9 cellular contexts compared by ENCODE assay signal in the genomic region with DNA sequence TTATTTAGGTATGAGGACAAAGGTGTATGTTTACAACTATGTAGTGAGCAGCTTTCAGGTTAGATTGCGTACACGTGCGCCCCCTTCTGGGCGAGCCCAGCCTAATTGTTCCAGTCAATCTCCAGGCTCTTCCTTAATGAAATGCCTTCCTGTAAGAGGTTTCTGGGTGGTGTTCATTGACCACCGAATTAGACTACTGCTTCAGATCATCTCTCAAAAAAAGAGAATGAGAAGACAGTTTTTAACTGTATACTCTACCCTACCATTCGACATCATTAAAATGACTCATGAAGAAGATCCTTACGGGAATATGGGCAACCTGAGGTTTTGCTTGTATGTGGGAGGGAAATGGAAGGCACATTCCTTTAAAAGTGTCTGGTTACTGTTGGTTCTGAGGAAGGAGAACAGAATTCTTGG. TPM values are rescaled to one million over a fixed set of nuclear protein-coding genes. Genes with fewer than 3 reads are reported as not detected.
DNase-seq lines count a peak whose midpoint lies in the region; ATAC-seq, FAIRE-seq and TF ChIP-seq lines count a peak whose summit lies in the region.
"Had no signal": no experiment of that assay in that cellular context is flagged by ENCODE, and none has a peak within 500 bp of the region (broad histone marks: within the 10 kb centered on the region; RNA-seq: fewer than 3 reads in every experiment).

No MANE protein-coding gene starts in this region.

- no peaks in the 10 kb centered on the region for H3K9me3 Mint-ChIP-seq in Caco-2 (ENCODE audit: unreplicated experiment)
- peaks cover 7% of the 10 kb centered on the region for H3K9me3 Mint-ChIP-seq in astrocyte (ENCODE audit: unreplicated experiment)
- H3K9me3 Mint-ChIP-seq in immature natural killer cell = peaks cover 0 to 4% (median 0%) of the 10 kb centered on the region in 6 donors
- H3K9me3 Mint-ChIP-seq: T-helper 1 cell treated with Interleukin-12 subunit alpha and Interleukin-12 subunit beta and Interleukin-4 antibody, amounts not matched to agents 30 μg/mL and 1 μg/mL, for 36 hours had no signal

- H3K36me3 Mint-ChIP-seq in Caco-2 (ENCODE audit: insufficient read depth, unreplicated experiment) = no peaks in the 10 kb centered on the region
- H3K36me3 Mint-ChIP-seq in astrocyte (ENCODE audit: low read depth, unreplicated experiment) = peaks cover 12% of the 10 kb centered on the region
- no peaks in the 10 kb centered on the region for H3K36me3 Mint-ChIP-seq in immature natural killer cell

- BruUV-seq in Caco-2 (replicated peaks; lab: Mats Ljungman, UMichigan) = no TSS peak

- H3K4me1 Mint-ChIP-seq in Caco-2 (ENCODE audit: low read depth, unreplicated experiment) (peaks cover 6% of the 10 kb centered on the region), astrocyte (ENCODE audit: low read depth, unreplicated experiment) (peaks cover 9% of the 10 kb centered on the region), immature natural killer cell (no peaks in the 10 kb centered on the region)

- H3K27ac Mint-ChIP-seq in Caco-2 (ENCODE audit: unreplicated experiment) (no peak overlapping the region), astrocyte (ENCODE audit: unreplicated experiment) (peak overlapping the region; percentile 77), immature natural killer cell (no peak overlapping the region)
- H3K27ac Mint-ChIP-seq: T-helper 1 cell treated with Interleukin-12 subunit alpha and Interleukin-12 subunit beta and Interleukin-4 antibody, amounts not matched to agents 30 μg/mL and 1 μg/mL, for 36 hours had no signal

- H3K4me3 ChIP-seq in Caco-2 (ENCODE audit: low read depth, low read length) (no peak overlapping the region), OCI-LY1 (ENCODE audit: low read depth, low read length, poor library complexity, severe bottlenecking) (no peak overlapping the region), astrocyte (ENCODE audit: insufficient read depth, low read depth, low read length) (no peak overlapping the region)

- no peak overlapping the region for H3K27ac ChIP-seq in OCI-LY1 (ENCODE audit: low read depth, low read length, poor library complexity, severe bottlenecking)
- H3K27ac ChIP-seq in astrocyte (ENCODE audit: low read depth, low read length) = no peak overlapping the region

- POLR2A ChIA-PET in Caco-2 (lab: Charles Lee) = no interaction called here

- H3K4me2 ChIP-seq in OCI-LY1 (ENCODE audit: low read length) (no peak overlapping the region), astrocyte (ENCODE audit: low read length) (peak overlapping the region; percentile 49)

- FAIRE-seq in astrocyte (lab: Jason Lieb, UNC) = peak; percentile 58

- CTCF ChIA-PET in Caco-2 (lab: Charles Lee) = no interaction called here

- H3K79me2 ChIP-seq in OCI-LY1 (ENCODE audit: insufficient read depth, low read length) (no peaks in the 10 kb centered on the region), astrocyte (ENCODE audit: insufficient read depth, low read length) (no peaks in the 10 kb centered on the region)

- H3K9me2 ChIP-seq in OCI-LY1 (ENCODE audit: low read depth, low read length) = no peaks in the 10 kb centered on the region

- ATAC-seq in GM19372 (IDR thresholded peaks at IDR 0.05; ENCODE audit: low read depth, unreplicated experiment) (peak; percentile 80), HG03442 (IDR thresholded peaks at IDR 0.05; ENCODE audit: unreplicated experiment) (peak; percentile 79)

- no peak overlapping the region for H2AFZ ChIP-seq in OCI-LY1 (ENCODE audit: low read length)
- no peak overlapping the region for H2AFZ ChIP-seq in astrocyte (ENCODE audit: low read depth, low read length)

- peak; percentile 47 to 74 for DNase-seq in Caco-2
- DNase-seq in astrocyte (ENCODE audit: low read depth) = peak; percentile 80
- DNase-seq in immature natural killer cell = peak in 2 of 3 donors; percentile 6 to 7
- peak; percentile 14 to 30 for DNase-seq in stimulated activated CD4-positive, alpha-beta T cell treated with anti-CD3 and anti-CD28 coated beads, Interleukin-15, amount 100 ng/mL, for 48 hours (ENCODE audit: low read depth in 2 of 2)
- no peak for DNase-seq in GF-D8 (lab: John Stamatoyannopoulos, UW)

- peak; percentile 62 to 65 for TF ChIP-seq CTCF in Caco-2 (IDR thresholded peaks at IDR 0.05; ENCODE audit: insufficient read depth in 1 of 2, low read depth in 1 of 2, low read length in 1 of 2, severe bottlenecking in 1 of 2, unreplicated experiment in 1 of 2)
- TF ChIP-seq CTCF in OCI-LY1 (IDR thresholded peaks at IDR 0.05; ENCODE audit: low read length) = peak; percentile 86
- TF ChIP-seq CTCF in astrocyte (IDR thresholded peaks at IDR 0.05; ENCODE audit: insufficient read depth, low read depth, low read length) = peak; percentile 57

- H4K20me1 ChIP-seq in OCI-LY1 (ENCODE audit: insufficient read depth, low read length) (no peaks in the 10 kb centered on the region), astrocyte (ENCODE audit: insufficient read depth, low read length) (no peaks in the 10 kb centered on the region)

- H3K36me3 ChIP-seq in Caco-2 (ENCODE audit: control insufficient read depth, insufficient read depth, low read length) (no peaks in the 10 kb centered on the region), OCI-LY1 (ENCODE audit: insufficient read depth, low read length) (no peaks in the 10 kb centered on the region), astrocyte (ENCODE audit: insufficient read depth, low read length) (no peaks in the 10 kb centered on the region)

- intact Hi-C loops in Caco-2 (cut with micrococcal nuclease; ENCODE audit: unreplicated experiment) = loop anchor here (1.0 kb wide), 2 partner anchors 131 to 246 kb away; no protein-coding TSS in a partner anchor

- H3K9me3 ChIP-seq in Caco-2 (no peaks in the 10 kb centered on the region), OCI-LY1 (ENCODE audit: low read length) (no peaks in the 10 kb centered on the region), astrocyte (ENCODE audit: insufficient read depth, low read depth, low read length) (no peaks in the 10 kb centered on the region)

- no peak overlapping the region for H3K4me3 Mint-ChIP-seq in Caco-2 (ENCODE audit: unreplicated experiment)
- peak overlapping the region; percentile 71 for H3K4me3 Mint-ChIP-seq in astrocyte (ENCODE audit: unreplicated experiment)
- H3K4me3 Mint-ChIP-seq in immature natural killer cell = no peak overlapping the region
- H3K4me3 Mint-ChIP-seq: T-helper 1 cell treated with Interleukin-12 subunit alpha and Interleukin-12 subunit beta and Interleukin-4 antibody, amounts not matched to agents 30 μg/mL and 1 μg/mL, for 36 hours had no signal

- peaks cover 6% of the 10 kb centered on the region; the same call in 1 of the 2 replicates for H3K4me1 ChIP-seq in Caco-2
- H3K4me1 ChIP-seq in OCI-LY1 (ENCODE audit: insufficient read depth, low read length, severe bottlenecking) = no peaks in the 10 kb centered on the region
- H3K4me1 ChIP-seq in astrocyte (ENCODE audit: insufficient read depth, low read length) = peaks cover 12% of the 10 kb centered on the region

- H3K27me3 ChIP-seq in Caco-2 (replicated peaks; ENCODE audit: control insufficient read depth, insufficient read depth, low read length) = no peaks in the 10 kb centered on the region
- no peaks in the 10 kb centered on the region for H3K27me3 ChIP-seq in OCI-LY1 (ENCODE audit: insufficient read depth, low read length)
- H3K27me3 ChIP-seq in astrocyte (ENCODE audit: insufficient read depth, low read length) = no peaks in the 10 kb centered on the region

- H3K27me3 Mint-ChIP-seq in Caco-2 (ENCODE audit: insufficient read depth, unreplicated experiment) (no peaks in the 10 kb centered on the region), astrocyte (ENCODE audit: low read depth, unreplicated experiment) (no peaks in the 10 kb centered on the region), immature natural killer cell (ENCODE audit: low read depth in 3 of 3) (peaks cover 0 to 2% (median 0%) of the 10 kb centered on the region in 3 donors)

- no peaks in the 10 kb centered on the region for H3F3A ChIP-seq in OCI-LY1 (ENCODE audit: insufficient read depth, low read length)

- H3K9ac ChIP-seq in OCI-LY1 (ENCODE audit: low read length) = no peak overlapping the region
- H3K9ac ChIP-seq in astrocyte (ENCODE audit: low read length) = no peak overlapping the region

RNA-seq across cellular contexts. Expression of gene LUM, which starts 2.1 kb away (rescaled TPM):
- total RNA-seq in Caco-2 (2022) (4.5 and 7.0 TPM in 2 replicates), astrocyte (76.4 and 128 TPM in 2 replicates)
- polyA plus RNA-seq in immature natural killer cell = not detected

RNA-seq across cellular contexts. Expression of gene KERA, which starts 51.3 kb away (rescaled TPM):
- total RNA-seq in Caco-2 (2022) = not detected in 2 replicates
- total RNA-seq in astrocyte = not detected in 2 replicates
- not detected for polyA plus RNA-seq in immature natural killer cell
